Comparison of ENCODE assay signal across 11 cellular contexts in genomic region chr12:10215951-10216350, GRCh38. TPM values are rescaled to one million over a fixed set of nuclear protein-coding genes. Genes with fewer than 3 reads are reported as not detected.
DNase-seq lines count a peak whose midpoint lies in the region; TF ChIP-seq lines count a peak whose summit lies in the region.
"Not testable (repeated sequence)": the region's sequence is repeated elsewhere in the genome, so short reads cannot be mapped to it uniquely, and the experiment has no call there.
"Had no signal": no experiment of that assay in that cellular context is flagged by ENCODE, and none has a peak within 500 bp of the region (broad histone marks: within the 10 kb centered on the region; RNA-seq: fewer than 3 reads in every experiment).

No MANE protein-coding gene starts in this region.

- H3K9ac ChIP-seq in Loucy (ENCODE audit: low read depth, low read length, poor library complexity, severe bottlenecking); mesendoderm (ENCODE audit: low read length): not testable (repeated sequence)

- H3K4me1 ChIP-seq in CD8-positive, alpha-beta memory T cell (ENCODE audit: insufficient read depth, low read length) = peaks cover 20% of the 10 kb centered on the region
- peaks cover 15% of the 10 kb centered on the region for H3K4me1 ChIP-seq in Loucy (ENCODE audit: insufficient read depth, low read length, poor library complexity, severe bottlenecking)
- H3K4me1 ChIP-seq in esophagus muscularis mucosa = peaks cover 50 to 65% (median 57%) of the 10 kb centered on the region in 4 donors
- not testable (repeated sequence) for H3K4me1 ChIP-seq in mesendoderm (ENCODE audit: control insufficient read depth, low read depth, low read length)
- H3K4me1 ChIP-seq in vagina = peaks cover 29% of the 10 kb centered on the region

- WGBS in esophagus muscularis mucosa = 90% methylated on average over 15 of the region's 15 CpGs
- WGBS in mesendoderm (ENCODE audit: extremely low coverage, insufficient coverage, low lambda C conversion rate) = no CpG with 5 or more reads among the region's 15 CpGs

- H3K9me3 Mint-ChIP-seq in CD8-positive, alpha-beta memory T cell; activated CD4-positive, alpha-beta memory T cell treated with anti-CD3 and anti-CD28 coated beads, Interleukin-2, amount 10 ng/mL, durations not matched to agents 7 days and 5 days: not testable (repeated sequence)

- not testable (repeated sequence) for H3K18ac ChIP-seq in mesendoderm (ENCODE audit: low read length)

- not testable (repeated sequence) for H3K4me3 ChIP-seq in CD8-positive, alpha-beta memory T cell (ENCODE audit: low read length); mesendoderm (ENCODE audit: low read length); vagina
- H3K4me3 ChIP-seq in Loucy (ENCODE audit: low read length, poor library complexity, severe bottlenecking) (peak overlapping the region; percentile 76), esophagus muscularis mucosa (peak overlapping the region in 1 of 4 donors; percentile 79)

- not testable (repeated sequence) for TF ChIP-seq CTCF in Loucy (conservative IDR thresholded peaks at IDR 0.05; ENCODE audit: low read length); esophagus muscularis mucosa (IDR thresholded peaks at IDR 0.05); vagina (IDR thresholded peaks at IDR 0.05)

- TF ChIP-seq POLR2A in esophagus muscularis mucosa (IDR thresholded peaks at IDR 0.05; ENCODE audit: low read depth); vagina (IDR thresholded peaks at IDR 0.05): not testable (repeated sequence)

- not testable (repeated sequence) for H4K20me1 ChIP-seq in Loucy (ENCODE audit: insufficient read depth, low read length, poor library complexity, severe bottlenecking)

- H3K36me3 ChIP-seq in CD8-positive, alpha-beta memory T cell (ENCODE audit: insufficient read depth, low read length); Loucy (ENCODE audit: insufficient read depth, low read length); mesendoderm (ENCODE audit: control insufficient read depth, insufficient read depth, low read length): not testable (repeated sequence)
- H3K36me3 ChIP-seq in esophagus muscularis mucosa (peaks cover 5 to 48% (median 35%) of the 10 kb centered on the region in 4 donors), vagina (peaks cover 0 to 32% of the 10 kb centered on the region in 2 donors)

- H3K27ac Mint-ChIP-seq in CD8-positive, alpha-beta memory T cell = peak overlapping the region in 7 of 8 donors; percentile 25 to 99 (median 98)
- H3K27ac Mint-ChIP-seq in activated CD4-positive, alpha-beta memory T cell treated with anti-CD3 and anti-CD28 coated beads, Interleukin-2, amount 10 ng/mL, durations not matched to agents 7 days and 5 days = not testable (repeated sequence)

- H2BK120ac ChIP-seq in mesendoderm (ENCODE audit: low read depth, low read length) = peak overlapping the region; percentile 32

- H3K27me3 ChIP-seq in CD8-positive, alpha-beta memory T cell (ENCODE audit: insufficient read depth, low read length, poor library complexity, severe bottlenecking); Loucy (ENCODE audit: insufficient read depth, low read length, poor library complexity, severe bottlenecking); esophagus muscularis mucosa; mesendoderm (ENCODE audit: insufficient read depth, low read length, poor library complexity); vagina: not testable (repeated sequence)

- peak overlapping the region; percentile 71 for H3K4me2 ChIP-seq in Loucy (ENCODE audit: low read depth, low read length, poor library complexity, severe bottlenecking)
- H3K4me2 ChIP-seq in mesendoderm (ENCODE audit: low read length) = not testable (repeated sequence)

- H4K8ac ChIP-seq in mesendoderm (ENCODE audit: low read depth, low read length) = not testable (repeated sequence)

- H3F3A ChIP-seq in Loucy (ENCODE audit: low read depth) = not testable (repeated sequence)

- H2BK5ac ChIP-seq in mesendoderm (ENCODE audit: low read length) = not testable (repeated sequence)

- peaks cover 32 to 43% (median 38%) of the 10 kb centered on the region in 3 donors for H3K4me1 Mint-ChIP-seq in CD8-positive, alpha-beta memory T cell
- H3K4me1 Mint-ChIP-seq in activated CD4-positive, alpha-beta memory T cell treated with anti-CD3 and anti-CD28 coated beads, Interleukin-2, amount 10 ng/mL, durations not matched to agents 7 days and 5 days = peaks cover 33% of the 10 kb centered on the region

- POLR2A ChIA-PET in CD8-positive, alpha-beta memory T cell (lab: Charles Lee); activated CD4-positive, alpha-beta memory T cell treated with anti-CD3 and anti-CD28 coated beads, Interleukin-2, amount 10 ng/mL, durations not matched to agents 7 days and 5 days (lab: Charles Lee): not testable (repeated sequence)

- H3K36me3 Mint-ChIP-seq in CD8-positive, alpha-beta memory T cell = peaks cover 0 to 64% (median 8%) of the 10 kb centered on the region in 3 donors
- H3K36me3 Mint-ChIP-seq in activated CD4-positive, alpha-beta memory T cell treated with anti-CD3 and anti-CD28 coated beads, Interleukin-2, amount 10 ng/mL, durations not matched to agents 7 days and 5 days (ENCODE audit: low read depth) = peaks cover 16% of the 10 kb centered on the region

- H2AK5ac ChIP-seq in mesendoderm (ENCODE audit: low read length) = not testable (repeated sequence)

- H3K9me3 ChIP-seq in CD8-positive, alpha-beta memory T cell (ENCODE audit: low read length); Loucy (ENCODE audit: insufficient read depth, low read depth, low read length); esophagus muscularis mucosa; vagina: not testable (repeated sequence)

- intact Hi-C loops in esophagus muscularis mucosa (cut with DNase I) = loop anchor here (10.0 kb wide), 2 partner anchors 61 to 509 kb away; partner anchors contain the start of gene YBX3
- intact Hi-C loops in vagina (cut with DNase I) = not testable (repeated sequence)

- H3K79me2 ChIP-seq in Loucy (ENCODE audit: insufficient read depth, low read length) = peaks cover 23% of the 10 kb centered on the region
- H3K79me2 ChIP-seq in mesendoderm (ENCODE audit: control insufficient read depth, insufficient read depth, low read length) = peaks cover 25% of the 10 kb centered on the region

- H3K56ac ChIP-seq in mesendoderm (ENCODE audit: low read length) = peak overlapping the region; percentile 47

- not testable (repeated sequence) for H3K9me2 ChIP-seq in Loucy (replicated peaks; ENCODE audit: low read depth, low read length)

- not testable (repeated sequence) for H2AFZ ChIP-seq in Loucy (ENCODE audit: low read length)

- H3K4me3 Mint-ChIP-seq in CD8-positive, alpha-beta memory T cell = peak overlapping the region; percentile 20 to 96 (median 91)
- H3K4me3 Mint-ChIP-seq in activated CD4-positive, alpha-beta memory T cell treated with anti-CD3 and anti-CD28 coated beads, Interleukin-2, amount 10 ng/mL, durations not matched to agents 7 days and 5 days = not testable (repeated sequence)

- peak in 4 of 5 donors; percentile 16 to 58 (median 33) for DNase-seq in CD8-positive, alpha-beta memory T cell
- peak; percentile 26 for DNase-seq in activated CD4-positive, alpha-beta memory T cell treated with anti-CD3 and anti-CD28 coated beads, Interleukin-2, amount 10 ng/mL, durations not matched to agents 7 days and 5 days
- peak; percentile 40 for DNase-seq in activated naive CD4-positive, alpha-beta T cell treated with Interleukin-2 at 50 U/mL for 16 hours
- DNase-seq in esophagus muscularis mucosa (ENCODE audit: extremely low spot score); mesendoderm; vagina (ENCODE audit: extremely low spot score in 2 of 2): not testable (repeated sequence)
- peak; percentile 14 for DNase-seq in stimulated activated CD4-positive, alpha-beta T cell treated with anti-CD3 and anti-CD28 coated beads, Interleukin-4, amount 100 ng/mL, for 24 hours

- not testable (repeated sequence) for H3K27ac ChIP-seq in CD8-positive, alpha-beta memory T cell (ENCODE audit: low read depth, low read length); mesendoderm (ENCODE audit: low read depth, low read length)
- H3K27ac ChIP-seq in esophagus muscularis mucosa (replicated peaks in 1 of 4) (peak overlapping the region; percentile 96 to 100 (median 98)), vagina (peak overlapping the region; percentile 20)

- CTCF ChIA-PET in CD8-positive, alpha-beta memory T cell (lab: Charles Lee); activated CD4-positive, alpha-beta memory T cell treated with anti-CD3 and anti-CD28 coated beads, Interleukin-2, amount 10 ng/mL, durations not matched to agents 7 days and 5 days (lab: Charles Lee): not testable (repeated sequence)

- not testable (repeated sequence) for H3K23ac ChIP-seq in mesendoderm (ENCODE audit: low read length)

- not testable (repeated sequence) for H2BK15ac ChIP-seq in mesendoderm (replicated peaks; ENCODE audit: low read depth)

- not testable (repeated sequence) for TF ChIP-seq EP300 in esophagus muscularis mucosa (IDR thresholded peaks at IDR 0.05)

- not testable (repeated sequence) for H3K79me1 ChIP-seq in mesendoderm (ENCODE audit: low read length)

- H4K5ac ChIP-seq in mesendoderm (ENCODE audit: low read length) = not testable (repeated sequence)

- not testable (repeated sequence) for H3K27me3 Mint-ChIP-seq in CD8-positive, alpha-beta memory T cell; activated CD4-positive, alpha-beta memory T cell treated with anti-CD3 and anti-CD28 coated beads, Interleukin-2, amount 10 ng/mL, durations not matched to agents 7 days and 5 days

- not testable (repeated sequence) for H3K4ac ChIP-seq in mesendoderm (ENCODE audit: low read depth, low read length)

RNA-seq across cellular contexts. Expression of gene GABARAPL1, which starts 3.3 kb away (rescaled TPM):
- total RNA-seq in CD8-positive, alpha-beta memory T cell = 10 to 100 TPM; 25.0 to 26.6 TPM
- 40.5 TPM for polyA plus RNA-seq in CD8-positive, alpha-beta memory T cell
- total RNA-seq in activated CD4-positive, alpha-beta memory T cell treated with anti-CD3 and anti-CD28 coated beads, Interleukin-2, amount 10 ng/mL, durations not matched to agents 7 days and 5 days = 10 to 100 TPM; 13.1 to 14.0 TPM
- total RNA-seq in esophagus muscularis mucosa (100 to 1,000 TPM; 142 to 352 (median 213) TPM), vagina (90.6 TPM)
- polyA plus RNA-seq in mesendoderm (2013, experiment 1 of 2) = 45.0 TPM
- 45.2 TPM for polyA plus RNA-seq in mesendoderm (2013, experiment 2 of 2)

RNA-seq across cellular contexts. Expression of gene TMEM52B, which starts 37.1 kb away (rescaled TPM):
- total RNA-seq in CD8-positive, alpha-beta memory T cell = not detected
- not detected for polyA plus RNA-seq in CD8-positive, alpha-beta memory T cell
- total RNA-seq in activated CD4-positive, alpha-beta memory T cell treated with anti-CD3 and anti-CD28 coated beads, Interleukin-2, amount 10 ng/mL, durations not matched to agents 7 days and 5 days = not detected
- total RNA-seq in esophagus muscularis mucosa (1 to 10 TPM in 1 of 4 donors, under 1 TPM in 1, not detected in 2; 0.17 to 1.6 TPM), vagina (not detected)
- 0.79 TPM for polyA plus RNA-seq in mesendoderm (2013, experiment 1 of 2)
- 0.57 TPM for polyA plus RNA-seq in mesendoderm (2013, experiment 2 of 2)
- total RNA-seq: G401, H9, PC-3 had no signal

RNA-seq across cellular contexts. Expression of gene OLR1, which starts 44.0 kb away (rescaled TPM):
- under 1 TPM; 0.11 to 0.42 TPM for total RNA-seq in CD8-positive, alpha-beta memory T cell
- polyA plus RNA-seq in CD8-positive, alpha-beta memory T cell = not detected
- not detected for total RNA-seq in activated CD4-positive, alpha-beta memory T cell treated with anti-CD3 and anti-CD28 coated beads, Interleukin-2, amount 10 ng/mL, durations not matched to agents 7 days and 5 days
- 1 to 10 TPM in 1 of 4 donors, under 1 TPM in 2, not detected in 1; 0.40 to 1.2 (median 0.58) TPM for total RNA-seq in esophagus muscularis mucosa
- 0.90 TPM for polyA plus RNA-seq in mesendoderm (2013, experiment 1 of 2)
- 0.87 TPM for polyA plus RNA-seq in mesendoderm (2013, experiment 2 of 2)
- not detected for total RNA-seq in vagina
- total RNA-seq: H9 had no signal
